21 cellular contexts compared by ENCODE assay signal in the genomic region with DNA sequence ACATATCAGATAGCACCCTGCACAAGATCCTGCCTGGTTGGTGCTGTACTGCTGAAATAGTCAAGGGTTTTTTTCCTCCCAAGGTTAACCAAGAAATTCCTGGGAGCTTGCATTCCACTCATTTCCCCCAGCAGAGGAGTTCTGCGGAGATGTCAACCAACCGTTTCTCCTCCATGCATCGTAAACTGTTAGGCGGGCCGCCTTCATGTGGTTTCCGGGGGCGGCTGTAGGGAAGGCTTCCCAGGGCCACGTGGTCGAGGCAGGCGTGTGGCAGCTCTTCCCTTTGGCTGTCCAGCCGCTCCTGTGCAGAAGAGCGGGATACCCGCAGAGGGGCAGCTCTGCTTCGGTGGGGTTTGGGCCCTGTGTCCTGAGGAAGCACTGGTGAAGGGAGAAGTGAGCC.
DNase-seq lines count a peak whose midpoint lies in the region; FAIRE-seq and TF ChIP-seq lines count a peak whose summit lies in the region.
"Had no signal": no experiment of that assay in that cellular context is flagged by ENCODE, and none has a peak within 500 bp of the region (broad histone marks: within the 10 kb centered on the region; RNA-seq: fewer than 3 reads in every experiment).

No MANE protein-coding gene starts in this region.

- TF ChIP-seq CTCF in A673 (conservative IDR thresholded peaks at IDR 0.05; ENCODE audit: low read depth, low read length), result no peak
- no peak for TF ChIP-seq CTCF in endodermal cell (conservative IDR thresholded peaks at IDR 0.05)
- TF ChIP-seq CTCF in mesothelial cell of epicardium (IDR thresholded peaks at IDR 0.05; ENCODE audit: unreplicated experiment), result no peak

- intact Hi-C loops in A673 (cut with micrococcal nuclease; ENCODE audit: unreplicated experiment), result no loop called here
- intact Hi-C loops in CD4-positive, alpha-beta memory T cell (cut with micrococcal nuclease), result no loop called here

- BruUV-seq in A673 (replicated peaks; lab: Mats Ljungman, UMichigan), result TSS peak; percentile 21

- H3K36me3 Mint-ChIP-seq in endodermal cell (ENCODE audit: low read depth) (peaks cover 12% of the 10 kb centered on the region), mesothelial cell of epicardium (peaks cover 4% of the 10 kb centered on the region)
- peaks cover 11 to 36% of the 10 kb centered on the region in 2 donors for H3K36me3 Mint-ChIP-seq in CD4-positive, alpha-beta memory T cell

- H3K27me3 Mint-ChIP-seq in endodermal cell (ENCODE audit: insufficient read depth) (peaks cover 2% of the 10 kb centered on the region), mesothelial cell of epicardium (ENCODE audit: low read depth) (no peaks in the 10 kb centered on the region)
- H3K27me3 Mint-ChIP-seq in CD4-positive, alpha-beta memory T cell, result no peaks in the 10 kb centered on the region
- H3K27me3 Mint-ChIP-seq: activated CD4-positive, alpha-beta memory T cell treated with anti-CD3 and anti-CD28 coated beads, Interleukin-2, amount 10 ng/mL, durations not matched to agents 7 days and 5 days; B cell had no signal

- H3K36me3 ChIP-seq in A673 (ENCODE audit: insufficient read depth, low read length, poor library complexity, severe bottlenecking) (peaks cover 57% of the 10 kb centered on the region), endodermal cell (ENCODE audit: control insufficient read depth, insufficient read depth, low read length) (no peaks in the 10 kb centered on the region)
- H3K36me3 ChIP-seq in CD4-positive, alpha-beta memory T cell (ENCODE audit: insufficient read depth, low read length), result peaks cover 8% of the 10 kb centered on the region

- 90 to 92% methylated on average over 3 to 14 of the region's 14 CpGs for WGBS in endodermal cell (ENCODE audit: insufficient coverage in 1 of 2, insufficient read length in 1 of 2), 2 experiments

- FAIRE-seq in RCC 7860 (lab: Jason Lieb, UNC), result no peak
- FAIRE-seq: endothelial cell of umbilical vein, GM19239 had no signal

- H3K27ac Mint-ChIP-seq in endodermal cell, result no peak overlapping the region
- H3K27ac Mint-ChIP-seq in mesothelial cell of epicardium, result no peak overlapping the region
- H3K27ac Mint-ChIP-seq in CD4-positive, alpha-beta memory T cell, result peak overlapping the region in 1 of 7 donors; percentile 7
- H3K27ac Mint-ChIP-seq: activated CD4-positive, alpha-beta memory T cell treated with anti-CD3 and anti-CD28 coated beads, Interleukin-2, amount 10 ng/mL, durations not matched to agents 7 days and 5 days; B cell; HFFc6; immature natural killer cell had no signal

- H3K4me1 Mint-ChIP-seq in endodermal cell (no peaks in the 10 kb centered on the region), mesothelial cell of epicardium (no peaks in the 10 kb centered on the region)
- peaks cover 0 to 12% (median 4%) of the 10 kb centered on the region in 4 donors for H3K4me1 Mint-ChIP-seq in CD4-positive, alpha-beta memory T cell
- H3K4me1 Mint-ChIP-seq: immature natural killer cell had no signal

- CTCF ChIA-PET in A673 (lab: Charles Lee), result no interaction called here
- CTCF ChIA-PET in CD4-positive, alpha-beta memory T cell (lab: Charles Lee; ENCODE audit: partially characterized antibody), result no interaction called here

- no peak overlapping the region for H3K4me3 ChIP-seq in A673 (ENCODE audit: low read depth, low read length, poor library complexity, severe bottlenecking)
- no peak overlapping the region for H3K4me3 ChIP-seq in endodermal cell (ENCODE audit: low read length)
- H3K4me3 ChIP-seq in CD4-positive, alpha-beta memory T cell (ENCODE audit: low read length in 2 of 2), result no peak overlapping the region

- DNase-seq in A673 (ENCODE audit: low spot score), result no peak
- DNase-seq in COLO829 (ENCODE audit: low spot score), result peak; percentile 31
- DNase-seq in RCC 7860 (ENCODE audit: low spot score), result peak; percentile 59
- DNase-seq in foreskin melanocyte, result peak; percentile 14
- DNase-seq in endodermal cell, result no peak
- no peak for DNase-seq in mesothelial cell of epicardium (ENCODE audit: low spot score in 2 of 2, unreplicated experiment in 2 of 2)
- no peak for DNase-seq in T-helper 2 cell
- no peak for DNase-seq in CD4-positive, alpha-beta memory T cell
- DNase-seq: activated CD4-positive, alpha-beta memory T cell treated with anti-CD3 and anti-CD28 coated beads, Interleukin-2, amount 10 ng/mL, durations not matched to agents 7 days and 5 days; amygdala; HFFc6; immature natural killer cell; midbrain; NCI-H1417; NCI-H2171; NCI-H748 treated with DMSO at 0.1 percent for 48 hours; occipital lobe; stimulated activated CD4-positive, alpha-beta T cell treated with anti-CD3 and anti-CD28 coated beads, Interleukin-2, amount 100 ng/mL, for 48 hours had no signal

- no peak overlapping the region for H3K9ac ChIP-seq in endodermal cell (ENCODE audit: extremely low read depth, low read length, poor library complexity, severe bottlenecking)

- H3K9me3 ChIP-seq in A673 (ENCODE audit: low read depth, low read length, poor library complexity, severe bottlenecking) (no peaks in the 10 kb centered on the region), endodermal cell (ENCODE audit: control insufficient read depth, low read length) (no peaks in the 10 kb centered on the region)
- no peaks in the 10 kb centered on the region for H3K9me3 ChIP-seq in CD4-positive, alpha-beta memory T cell (ENCODE audit: control insufficient read depth in 1 of 2, low read length in 2 of 2)

- no peaks in the 10 kb centered on the region for H3K4me1 ChIP-seq in A673 (ENCODE audit: insufficient read depth, low read length, poor library complexity, severe bottlenecking)
- no peaks in the 10 kb centered on the region for H3K4me1 ChIP-seq in endodermal cell (ENCODE audit: control insufficient read depth, insufficient read depth, low read length)
- peaks cover 15% of the 10 kb centered on the region for H3K4me1 ChIP-seq in CD4-positive, alpha-beta memory T cell (ENCODE audit: insufficient read depth, low read length)

- H3K4me3 Mint-ChIP-seq in endodermal cell, result no peak overlapping the region
- H3K4me3 Mint-ChIP-seq in mesothelial cell of epicardium, result no peak overlapping the region
- peak overlapping the region in 1 of 8 donors; percentile 23 for H3K4me3 Mint-ChIP-seq in CD4-positive, alpha-beta memory T cell
- H3K4me3 Mint-ChIP-seq: activated CD4-positive, alpha-beta memory T cell treated with anti-CD3 and anti-CD28 coated beads, Interleukin-2, amount 10 ng/mL, durations not matched to agents 7 days and 5 days; B cell; HFFc6; immature natural killer cell had no signal

- H3K27me3 ChIP-seq in A673 (replicated peaks; ENCODE audit: insufficient read depth, low read depth, low read length, poor library complexity) (no peaks in the 10 kb centered on the region), endodermal cell (ENCODE audit: control insufficient read depth, insufficient read depth, low read length, poor library complexity, severe bottlenecking) (no peaks in the 10 kb centered on the region)
- H3K27me3 ChIP-seq in CD4-positive, alpha-beta memory T cell (ENCODE audit: insufficient read depth, low read length), result no peaks in the 10 kb centered on the region

- peaks cover 11% of the 10 kb centered on the region for H3K9me3 Mint-ChIP-seq in endodermal cell
- H3K9me3 Mint-ChIP-seq in mesothelial cell of epicardium, result peaks cover 3% of the 10 kb centered on the region
- H3K9me3 Mint-ChIP-seq in CD4-positive, alpha-beta memory T cell, result peaks cover 0 to 5% (median 0%) of the 10 kb centered on the region in 8 donors
- H3K9me3 Mint-ChIP-seq: HFFc6, immature natural killer cell had no signal

- POLR2A ChIA-PET in A673 (lab: Charles Lee; ENCODE audit: low non-redundant PET), result no interaction called here
- POLR2A ChIA-PET in CD4-positive, alpha-beta memory T cell (lab: Charles Lee; ENCODE audit: partially characterized antibody), result no interaction called here

- H3K27ac ChIP-seq in A673 (ENCODE audit: low read depth, low read length, poor library complexity, severe bottlenecking), result no peak overlapping the region
- H3K27ac ChIP-seq in endodermal cell (ENCODE audit: low read depth, low read length), result no peak overlapping the region
- H3K27ac ChIP-seq in CD4-positive, alpha-beta memory T cell (ENCODE audit: low read depth, low read length), result no peak overlapping the region

Comparison
In these comparisons a context has a peak if more than half of its experiments do, and no peak if none do; other contexts are left out.
1. DNase-seq: peak in COLO829 (single experiment), RCC 7860 (single experiment) and foreskin melanocyte (single experiment); none in A673 (single experiment), endodermal cell (single experiment), mesothelial cell of epicardium (0 of 2), T-helper 2 cell (0 of 5) and CD4-positive, alpha-beta memory T cell (0 of 5).